9 cellular contexts compared by ENCODE assay signal in the genomic region with DNA sequence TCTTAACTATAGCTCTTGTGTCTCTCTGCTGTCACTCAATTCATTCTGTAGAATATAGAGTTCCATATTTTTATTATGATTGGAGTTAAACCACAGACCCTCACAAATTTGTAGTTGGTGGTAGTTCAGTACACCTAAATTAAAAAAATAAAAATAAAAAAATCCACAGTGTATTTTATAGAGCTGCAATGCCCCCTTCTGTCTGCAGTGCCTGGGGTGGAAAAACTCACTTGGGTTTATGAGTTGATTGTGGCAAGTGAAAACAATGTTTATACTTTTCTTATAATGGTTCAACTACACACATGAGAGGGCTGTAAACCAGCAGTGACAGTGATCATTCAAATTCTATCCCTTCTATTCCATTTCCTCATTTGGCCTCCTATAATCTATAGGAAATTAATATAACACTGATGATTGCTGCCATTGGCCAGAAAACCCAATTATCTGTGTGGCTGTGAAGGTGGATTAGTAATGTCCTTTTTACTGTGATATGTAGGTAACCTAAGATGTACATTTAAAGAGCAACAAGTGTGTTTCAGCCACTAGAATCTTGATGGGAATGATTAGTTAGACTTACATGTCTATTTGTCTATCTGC.
DNase-seq lines count a peak whose midpoint lies in the region; ATAC-seq and TF ChIP-seq lines count a peak whose summit lies in the region.
"Had no signal": no experiment of that assay in that cellular context is flagged by ENCODE, and none has a peak within 500 bp of the region (broad histone marks: within the 10 kb centered on the region; RNA-seq: fewer than 3 reads in every experiment).

No MANE protein-coding gene starts in this region.

- BruUV-seq in OCI-LY7 (replicated peaks; lab: Mats Ljungman, UMichigan): no TSS peak

- H3K27me3 ChIP-seq in esophagus squamous epithelium: no peaks in the 10 kb centered on the region
- no peaks in the 10 kb centered on the region for H3K27me3 ChIP-seq in parathyroid adenoma (ENCODE audit: control insufficient read depth, insufficient read depth, low read length)

- TF ChIP-seq POLR2A in esophagus squamous epithelium (IDR thresholded peaks at IDR 0.05): no peak

- no peak for DNase-seq in GM10248 (ENCODE audit: extremely low spot score)
- DNase-seq in OCI-LY7 (ENCODE audit: low spot score): no peak
- DNase-seq in esophagus squamous epithelium (lab: John Stamatoyannopoulos, UW): no peak
- DNase-seq in SW 1271 (lab: John Stamatoyannopoulos, UW): no peak
- DNase-seq in NK-92 treated with Interleukin-12 subunit alpha and Interleukin-12 subunit beta, amount 100 ng/mL, for 24 hours (lab: John Stamatoyannopoulos, UW): no peak
- no peak for DNase-seq in activated gamma-delta T cell treated with Interleukin-2 at 50 U/mL for 16 hours
- DNase-seq: NCI-H1436 had no signal

- H3K79me2 ChIP-seq in OCI-LY7 (ENCODE audit: insufficient read depth, low read depth, low read length): no peaks in the 10 kb centered on the region
- no peaks in the 10 kb centered on the region for H3K79me2 ChIP-seq in parathyroid adenoma

- CTCF ChIA-PET in GM10248 (lab: Yijun Ruan, JAX): interaction anchor here (1.5 kb wide), 1 partner anchor 12 kb away, joined by 3 read pairs; no protein-coding TSS in a partner anchor
- CTCF ChIA-PET in OCI-LY7 (lab: Charles Lee; ENCODE audit: unreplicated experiment): no interaction called here

- H4K20me1 ChIP-seq in OCI-LY7 (ENCODE audit: insufficient read depth, low read length): no peaks in the 10 kb centered on the region

- no peak overlapping the region for H3K27ac ChIP-seq in OCI-LY7 (ENCODE audit: low read depth, low read length, poor library complexity, severe bottlenecking)
- H3K27ac ChIP-seq in esophagus squamous epithelium: no peak overlapping the region
- no peak overlapping the region for H3K27ac ChIP-seq in parathyroid adenoma

- H3K4me2 ChIP-seq in OCI-LY7 (ENCODE audit: low read length) (no peak overlapping the region), parathyroid adenoma (ENCODE audit: low read length) (no peak overlapping the region)

- no peak overlapping the region for H3K9ac ChIP-seq in parathyroid adenoma

- POLR2A ChIA-PET in GM10248 (lab: Yijun Ruan, JAX): no interaction called here
- POLR2A ChIA-PET in OCI-LY7 (lab: Charles Lee): interaction anchor here (0.7 kb wide), 1 partner anchor 51 kb away, joined by 3 read pairs; no protein-coding TSS in a partner anchor

- H3K36me3 ChIP-seq in OCI-LY7 (ENCODE audit: insufficient read depth, low read length): no peaks in the 10 kb centered on the region
- H3K36me3 ChIP-seq in esophagus squamous epithelium: no peaks in the 10 kb centered on the region
- H3K36me3 ChIP-seq in parathyroid adenoma (ENCODE audit: control insufficient read depth, insufficient read depth, low read length): no peaks in the 10 kb centered on the region

- no peak for ATAC-seq in GM21723 (IDR thresholded peaks at IDR 0.05; ENCODE audit: unreplicated experiment)

- no peaks in the 10 kb centered on the region for H3K9me2 ChIP-seq in OCI-LY7 (ENCODE audit: insufficient read depth, low read length)

- H3K4me3 ChIP-seq in OCI-LY7 (ENCODE audit: low read depth, low read length, poor library complexity, severe bottlenecking): no peak overlapping the region
- no peak overlapping the region for H3K4me3 ChIP-seq in esophagus squamous epithelium
- H3K4me3 ChIP-seq in parathyroid adenoma (ENCODE audit: low read depth, low read length): no peak overlapping the region

- H2AFZ ChIP-seq in OCI-LY7 (ENCODE audit: low read length): no peak overlapping the region
- no peak overlapping the region for H2AFZ ChIP-seq in parathyroid adenoma

- H3K9me3 ChIP-seq in OCI-LY7 (ENCODE audit: low read length) (no peaks in the 10 kb centered on the region), esophagus squamous epithelium (no peaks in the 10 kb centered on the region), parathyroid adenoma (ENCODE audit: control insufficient read depth, low read length) (no peaks in the 10 kb centered on the region)

- H3K4me1 ChIP-seq in OCI-LY7 (ENCODE audit: insufficient read depth, low read length, poor library complexity, severe bottlenecking) (no peaks in the 10 kb centered on the region), esophagus squamous epithelium (peaks cover 0 to 35% (median 3%) of the 10 kb centered on the region in 3 donors), parathyroid adenoma (no peaks in the 10 kb centered on the region)

- TF ChIP-seq CTCF in GM10248 (IDR thresholded peaks at IDR 0.05; ENCODE audit: control extremely low read depth, extremely low read depth, low read depth, missing control alignments) (peak; percentile 9), OCI-LY7 (conservative IDR thresholded peaks at IDR 0.05; ENCODE audit: low read length) (peak; percentile 35; the same call in 1 of the 2 replicates), esophagus squamous epithelium (IDR thresholded peaks at IDR 0.05) (peak in 5 of 6 experiments; percentile 41 to 57 (median 54)), parathyroid adenoma (IDR thresholded peaks at IDR 0.05) (peak; percentile 23)

- intact Hi-C loops in OCI-LY7 (cut with micrococcal nuclease; ENCODE audit: unreplicated experiment) (no loop called here), esophagus squamous epithelium (cut with DNase I) (loop anchor here (10.0 kb wide), 1 partner anchor 542 kb away; no protein-coding TSS in a partner anchor)
